In genomic region chr1:229254910-229255541, GRCh38 we compare ENCODE assay signal across 9 cellular contexts. TPM values are rescaled to one million over a fixed set of nuclear protein-coding genes. Genes with fewer than 3 reads are reported as not detected.
A peak's percentile ranks its signal among the peaks of the same experiment; 100 is the strongest.
DNase-seq lines count a peak whose midpoint lies in the region; ATAC-seq, FAIRE-seq and TF ChIP-seq lines count a peak whose summit lies in the region.
"Had no signal": no experiment of that assay in that cellular context is flagged by ENCODE, and none has a peak within 500 bp of the region (broad histone marks: within the 10 kb centered on the region; RNA-seq: fewer than 3 reads in every experiment).

No MANE protein-coding gene starts in this region.

- TF ChIP-seq CTCF in lower lobe of right lung (IDR thresholded peaks at IDR 0.05) = peak; percentile 23

- peak; percentile 12 to 66 for DNase-seq in NCI-H524 (lab: John Stamatoyannopoulos, UW)
- DNase-seq in NCI-H524 treated with DMSO at 0.1 percent for 48 hours (lab: John Stamatoyannopoulos, UW) = no peak
- DNase-seq in NCI-H1092 (lab: John Stamatoyannopoulos, UW) = peak; percentile 9
- no peak for DNase-seq in activated naive CD4-positive, alpha-beta T cell treated with anti-CD3 and anti-CD28 coated beads, Interleukin-2, amount 50 U/mL, for 72 hours (ENCODE audit: low spot score in 2 of 2)
- no peak for DNase-seq in lower lobe of right lung
- no peak for DNase-seq in GM19239 (ENCODE audit: insufficient read length, low spot score)

- intact Hi-C loops in lower lobe of right lung (cut with DNase I) = no loop called here

- no peak overlapping the region for H3K27ac ChIP-seq in lower lobe of right lung

- peaks cover 0 to 5% of the 10 kb centered on the region in 2 donors for H3K9me3 Mint-ChIP-seq in activated naive CD4-positive, alpha-beta T cell treated with anti-CD3 and anti-CD28 coated beads, Interleukin-2, amount 50 U/mL, for 72 hours

- H3K27ac Mint-ChIP-seq in activated naive CD4-positive, alpha-beta T cell treated with anti-CD3 and anti-CD28 coated beads, Interleukin-2, amount 50 U/mL, for 72 hours = peak overlapping the region in 1 of 2 donors; percentile 36

- H3K4me3 ChIP-seq in lower lobe of right lung = no peak overlapping the region

- H3K36me3 ChIP-seq in lower lobe of right lung = no peaks in the 10 kb centered on the region

- TF ChIP-seq POLR2A in GM18505 (IDR thresholded peaks at IDR 0.05; ENCODE audit: borderline replicate concordance, extremely low read depth, insufficient read depth, insufficient read length) = no peak

- no peaks in the 10 kb centered on the region for H3K36me3 Mint-ChIP-seq in activated naive CD4-positive, alpha-beta T cell treated with anti-CD3 and anti-CD28 coated beads, Interleukin-2, amount 50 U/mL, for 72 hours

- H3K9me3 ChIP-seq in lower lobe of right lung = no peaks in the 10 kb centered on the region

- H3K4me1 ChIP-seq in lower lobe of right lung = peaks cover 15% of the 10 kb centered on the region

- ATAC-seq in activated naive CD4-positive, alpha-beta T cell treated with anti-CD3 and anti-CD28 coated beads, Interleukin-2, amount 50 U/mL, for 72 hours = peak; percentile 46 to 57
- no peak for ATAC-seq in lower lobe of right lung
- ATAC-seq in GM18505 (IDR thresholded peaks at IDR 0.05; ENCODE audit: unreplicated experiment) = no peak
- no peak for ATAC-seq in HG03159 (IDR thresholded peaks at IDR 0.05; ENCODE audit: unreplicated experiment)

- FAIRE-seq in GM19239 (lab: Jason Lieb, UNC) = no peak
- FAIRE-seq: islet of Langerhans had no signal

- H3K27me3 ChIP-seq in lower lobe of right lung (ENCODE audit: low read depth) = no peaks in the 10 kb centered on the region

RNA-seq across cellular contexts. Expression of gene RAB4A, which starts 15.9 kb away (rescaled TPM):
- 10 to 100 TPM; 31.0 to 32.2 TPM for total RNA-seq in activated naive CD4-positive, alpha-beta T cell treated with anti-CD3 and anti-CD28 coated beads, Interleukin-2, amount 50 U/mL, for 72 hours
- 51.5 TPM for total RNA-seq in lower lobe of right lung

Comparison
In these comparisons a context has a peak if more than half of its experiments do, and no peak if none do; other contexts are left out.
1. DNase-seq: peak in NCI-H524 (2 of 2) and NCI-H1092 (single experiment); none in NCI-H524 treated with DMSO at 0.1 percent for 48 hours (single experiment), activated naive CD4-positive, alpha-beta T cell treated with anti-CD3 and anti-CD28 coated beads, Interleukin-2, amount 50 U/mL, for 72 hours (0 of 2), lower lobe of right lung (single experiment) and GM19239 (single experiment).
2. ATAC-seq: peak in activated naive CD4-positive, alpha-beta T cell treated with anti-CD3 and anti-CD28 coated beads, Interleukin-2, amount 50 U/mL, for 72 hours (2 of 2); none in lower lobe of right lung (0 of 2), GM18505 (single experiment) and HG03159 (single experiment).